8 cellular contexts compared by ENCODE assay signal in the genomic region with DNA sequence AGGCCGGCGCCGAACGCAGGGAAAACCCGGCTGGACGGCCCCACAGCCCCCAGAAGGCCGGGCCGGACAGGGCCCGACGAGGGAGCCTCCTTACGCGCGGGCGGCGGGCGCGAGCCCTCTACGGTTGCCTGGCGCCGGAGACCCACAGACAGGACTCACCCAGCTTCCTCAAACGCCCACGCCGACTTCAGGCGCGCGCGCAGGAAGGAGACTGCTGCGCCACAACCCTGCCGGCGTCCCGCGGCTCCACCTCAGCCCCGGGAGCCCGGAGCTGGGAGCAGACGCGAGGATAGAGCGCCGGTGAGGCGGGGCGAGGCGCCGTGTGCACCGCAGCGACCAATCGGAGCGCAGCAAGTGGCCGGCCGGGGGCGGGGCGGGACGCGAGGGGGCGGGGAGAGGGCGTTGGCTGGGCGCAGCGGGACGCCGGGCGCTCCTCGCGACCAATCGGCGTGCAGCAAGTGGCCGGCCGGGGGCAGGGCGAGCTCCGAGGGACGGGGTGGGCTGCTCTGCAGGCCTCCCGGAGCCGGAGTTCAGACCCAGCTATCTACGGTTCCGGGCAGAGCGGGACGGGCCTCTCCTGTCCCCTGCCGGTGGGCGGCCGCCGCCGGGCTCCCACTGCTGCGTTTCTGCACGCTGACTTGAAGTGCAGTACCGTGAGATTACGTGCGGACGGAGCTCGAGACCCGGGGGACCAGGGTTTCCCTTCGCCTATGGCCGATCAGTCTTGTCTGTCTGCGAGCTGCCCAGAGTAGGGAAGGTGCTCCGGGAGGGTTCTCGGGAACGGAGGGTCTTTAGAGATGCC. TPM values are rescaled to one million over a fixed set of nuclear protein-coding genes. Genes with fewer than 3 reads are reported as not detected.
DNase-seq lines count a peak whose midpoint lies in the region; ATAC-seq and TF ChIP-seq lines count a peak whose summit lies in the region.

Gene TMEM50B (minus strand): TSS at position 296 of the 802 bp plus-strand sequence. CDS start 11,089 bp downstream, outside the sequence.

- no peaks in the 10 kb centered on the region for H3K9me3 Mint-ChIP-seq in CD4-positive, CD25-positive, alpha-beta regulatory T cell

- peak; percentile 91 to 97 (median 94) for DNase-seq in CD4-positive, CD25-positive, alpha-beta regulatory T cell
- DNase-seq in NCI-H774 (lab: John Stamatoyannopoulos, UW) (peak; percentile 93), dermis microvascular lymphatic vessel endothelial cell (ENCODE audit: low read depth in 2 of 2) (peak; percentile 84 to 99), lower leg skin (ENCODE audit: low spot score in 2 of 2) (peak; percentile 93 to 98)
- peak; percentile 95 to 97 for DNase-seq in activated CD4-positive, alpha-beta T cell treated with anti-CD3 and anti-CD28 coated beads, Interleukin-2, amount 50 U/mL, for 48 hours
- DNase-seq in stimulated activated CD4-positive, alpha-beta T cell treated with anti-CD3 and anti-CD28 coated beads, Interleukin-4, amount 100 ng/mL, for 48 hours (ENCODE audit: low read depth in 2 of 2): peak; percentile 98

- WGBS in lower leg skin, 2 donors: 0 to 1% methylated on average over 31 to 40 of the region's 93 CpGs

- ATAC-seq in CD4-positive, CD25-positive, alpha-beta regulatory T cell (ENCODE audit: low read depth in 2 of 2): peak; percentile 87 to 89
- peak; percentile 90 for ATAC-seq in GM19397 (IDR thresholded peaks at IDR 0.05; ENCODE audit: unreplicated experiment)
- peak; percentile 86 for ATAC-seq in HG03571 (IDR thresholded peaks at IDR 0.05; ENCODE audit: unreplicated experiment)

- peak within 1 kb of the TSS; percentile 92 for H3K27ac ChIP-seq in CD4-positive, CD25-positive, alpha-beta regulatory T cell (ENCODE audit: insufficient read depth, low read length, poor library complexity, severe bottlenecking)

- peaks cover 16% of the 10 kb centered on the region for H3K4me1 ChIP-seq in CD4-positive, CD25-positive, alpha-beta regulatory T cell (ENCODE audit: control insufficient read depth, insufficient read depth, low read length, poor library complexity, severe bottlenecking)

- peak within 1 kb of the TSS; percentile 90 to 99 (median 94) for H3K4me3 Mint-ChIP-seq in CD4-positive, CD25-positive, alpha-beta regulatory T cell

- peak in 1 of 3 donors; percentile 58 for TF ChIP-seq CTCF in lower leg skin (IDR thresholded peaks at IDR 0.05)

- H3K4me1 Mint-ChIP-seq in CD4-positive, CD25-positive, alpha-beta regulatory T cell: peaks cover 7 to 36% (median 12%) of the 10 kb centered on the region in 4 donors

- no peaks in the 10 kb centered on the region for H3K9me3 ChIP-seq in CD4-positive, CD25-positive, alpha-beta regulatory T cell (ENCODE audit: control insufficient read depth in 2 of 2, low read length in 2 of 2)

- intact Hi-C loops in lower leg skin (cut with DNase I; ENCODE audit: low total_unique reads): no loop called here

- H3K27me3 ChIP-seq in CD4-positive, CD25-positive, alpha-beta regulatory T cell (ENCODE audit: control insufficient read depth, insufficient read depth, low read length): no peaks in the 10 kb centered on the region

- H3K27me3 Mint-ChIP-seq in CD4-positive, CD25-positive, alpha-beta regulatory T cell: peaks cover 10% of the 10 kb centered on the region

- peaks cover 3% of the 10 kb centered on the region for H3K36me3 Mint-ChIP-seq in CD4-positive, CD25-positive, alpha-beta regulatory T cell

- TF ChIP-seq POLR2A in lower leg skin (IDR thresholded peaks at IDR 0.05): peak in 1 of 2 donors; percentile 85

- no peaks in the 10 kb centered on the region for H3K36me3 ChIP-seq in CD4-positive, CD25-positive, alpha-beta regulatory T cell (ENCODE audit: control insufficient read depth, insufficient read depth, low read length)

- peak within 1 kb of the TSS; percentile 73 to 93 (median 88) for H3K27ac Mint-ChIP-seq in CD4-positive, CD25-positive, alpha-beta regulatory T cell

- peak within 1 kb of the TSS; percentile 90 for H3K4me3 ChIP-seq in CD4-positive, CD25-positive, alpha-beta regulatory T cell (ENCODE audit: low read depth, low read length)
- H3K4me3 ChIP-seq in lower leg skin (ENCODE audit: low read depth, poor library complexity, severe bottlenecking): peak within 1 kb of the TSS; percentile 96

RNA-seq across cellular contexts. Expression of gene TMEM50B, which starts in this region (rescaled TPM):
- total RNA-seq in CD4-positive, CD25-positive, alpha-beta regulatory T cell: 84.2 TPM
- polyA plus RNA-seq in CD4-positive, CD25-positive, alpha-beta regulatory T cell: 10 to 100 TPM; 60.1 to 63.2 (median 61.6) TPM
- total RNA-seq in dermis microvascular lymphatic vessel endothelial cell (15.0 and 18.8 TPM in 2 replicates), lower leg skin (10 to 100 TPM; 36.4 to 48.7 (median 38.2) TPM)

Comparison
In these comparisons a context has a peak if more than half of its experiments do, and no peak if none do; other contexts are left out.
1. Peak in every context shown above with its lines: DNase-seq, ATAC-seq, H3K4me3 ChIP-seq and H3K27ac ChIP-seq.